23 cellular contexts compared by ENCODE assay signal in the genomic region with DNA sequence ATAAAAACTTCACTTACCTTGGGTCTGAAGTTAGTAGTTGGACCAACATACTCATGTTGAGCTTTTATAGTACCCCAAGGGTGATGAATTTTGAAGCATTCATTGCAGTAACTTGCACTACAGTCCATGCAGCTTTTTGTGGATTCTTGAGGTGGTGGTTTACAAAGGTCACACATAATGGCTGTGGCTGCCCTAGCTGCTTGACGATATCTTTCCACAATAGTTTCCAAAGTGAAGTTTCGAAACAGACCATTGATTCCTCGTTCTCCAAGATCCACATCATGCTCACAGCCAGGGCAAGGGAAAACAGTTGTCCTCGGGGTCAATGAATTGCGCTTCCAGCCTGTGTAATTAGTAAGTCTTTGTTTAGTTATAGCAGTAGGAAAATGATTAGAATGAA. TPM values are rescaled to one million over a fixed set of nuclear protein-coding genes. Genes with fewer than 3 reads are reported as not detected.
DNase-seq lines count a peak whose midpoint lies in the region; ATAC-seq and TF ChIP-seq lines count a peak whose summit lies in the region.
"Had no signal": no experiment of that assay in that cellular context is flagged by ENCODE, and none has a peak within 500 bp of the region (broad histone marks: within the 10 kb centered on the region; RNA-seq: fewer than 3 reads in every experiment).

No MANE protein-coding gene starts in this region.

- H3K36me3 ChIP-seq in left lung = no peaks in the 10 kb centered on the region
- H3K36me3 ChIP-seq: HAP-1, MG63 had no signal

- H3K27me3 ChIP-seq in left lung = no peaks in the 10 kb centered on the region

- no peaks in the 10 kb centered on the region for H3K9me3 ChIP-seq in left lung
- H3K9me3 ChIP-seq: HAP-1, MG63, SK-N-SH had no signal

- no peaks in the 10 kb centered on the region for H3K4me1 ChIP-seq in left lung
- H3K4me1 ChIP-seq: HAP-1 had no signal

- no peak overlapping the region for H3K4me3 Mint-ChIP-seq in HFFc6
- H3K4me3 Mint-ChIP-seq in activated T-cell treated with anti-CD3 and anti-CD28 coated beads, Interleukin-2, amount 50 U/mL, for 4 hours = no peak overlapping the region
- H3K4me3 Mint-ChIP-seq: CD8-positive, alpha-beta memory T cell had no signal

- peak; percentile 53 for ATAC-seq in left lung
- ATAC-seq in activated T-cell treated with anti-CD3 and anti-CD28 coated beads, Interleukin-2, amount 50 U/mL, for 4 hours = no peak
- ATAC-seq in HG03565 (IDR thresholded peaks at IDR 0.05; ENCODE audit: unreplicated experiment) = no peak

- H3K9me3 Mint-ChIP-seq in HFFc6 = peaks cover 2% of the 10 kb centered on the region; the same call in 1 of the 2 replicates
- peaks cover 5% of the 10 kb centered on the region for H3K9me3 Mint-ChIP-seq in activated T-cell treated with anti-CD3 and anti-CD28 coated beads, Interleukin-2, amount 50 U/mL, for 4 hours

- H3K4me1 Mint-ChIP-seq in HFFc6 (ENCODE audit: low read depth) = no peaks in the 10 kb centered on the region
- no peaks in the 10 kb centered on the region for H3K4me1 Mint-ChIP-seq in activated T-cell treated with anti-CD3 and anti-CD28 coated beads, Interleukin-2, amount 50 U/mL, for 4 hours (ENCODE audit: low read depth)
- H3K4me1 Mint-ChIP-seq: CD8-positive, alpha-beta memory T cell had no signal

- H3K27ac ChIP-seq in VCaP (peak overlapping the region; percentile 55), left lung (no peak overlapping the region)
- H3K27ac ChIP-seq: C4-2B, GM23248, PC-9, RWPE1 had no signal

- no peak overlapping the region for H3K4me3 ChIP-seq in left lung
- H3K4me3 ChIP-seq: GM23248, HAP-1, MG63, PC-9 had no signal

- DNase-seq in HFFc6 = peak; percentile 3
- no peak for DNase-seq in left lung
- peak; percentile 41 for DNase-seq in stromal cell of bone marrow (ENCODE audit: low read depth)
- DNase-seq in activated T-cell treated with anti-CD3 and anti-CD28 coated beads, Interleukin-2, amount 50 U/mL, for 4 hours = no peak
- no peak for DNase-seq in GOT3 (lab: John Stamatoyannopoulos, UW)
- DNase-seq: CD8-positive, alpha-beta memory T cell; GM23248; Karpas-422; MG63; NCI-H1048; NCI-H1417 treated with DMSO at 0.1 percent for 48 hours; NCI-H2029; NCI-H2227 treated with DMSO at 0.1 percent for 48 hours; NCI-H510A; NCI-H748 treated with DMSO at 0.1 percent for 48 hours; PC-9; SHP77 treated with DMSO at 0.1 percent for 48 hours; SK-N-SH had no signal

- intact Hi-C loops in left lung (cut with DNase I) = no loop called here

- H3K36me3 Mint-ChIP-seq in HFFc6 (ENCODE audit: low read depth) = no peaks in the 10 kb centered on the region
- no peaks in the 10 kb centered on the region for H3K36me3 Mint-ChIP-seq in activated T-cell treated with anti-CD3 and anti-CD28 coated beads, Interleukin-2, amount 50 U/mL, for 4 hours (ENCODE audit: insufficient read depth)

- H3K27ac Mint-ChIP-seq in HFFc6 = no peak overlapping the region
- H3K27ac Mint-ChIP-seq: CD8-positive, alpha-beta memory T cell had no signal

- H3K27me3 Mint-ChIP-seq in HFFc6 (ENCODE audit: insufficient read depth) = peaks cover 9% of the 10 kb centered on the region
- H3K27me3 Mint-ChIP-seq in activated T-cell treated with anti-CD3 and anti-CD28 coated beads, Interleukin-2, amount 50 U/mL, for 4 hours (ENCODE audit: low read depth) = peaks cover 23% of the 10 kb centered on the region

- TF ChIP-seq CTCF in HFFc6 (IDR thresholded peaks at IDR 0.05) (no peak), VCaP (conservative IDR thresholded peaks at IDR 0.05) (no peak), left lung (IDR thresholded peaks at IDR 0.05) (no peak)

RNA-seq across cellular contexts. Expression of gene TRIM36, which starts 22.7 kb away (rescaled TPM):
- under 1 TPM; 0.26 to 0.55 (median 0.36) TPM for total RNA-seq in HFFc6 (2021; fragmentation: NEBNext Ultra II Directional; extraction: Animal tissue kit (Norgen Biotek cat#: 25700))
- total RNA-seq in left lung = 1 to 10 TPM; 4.4 to 6.9 TPM
- not detected for total RNA-seq in activated T-cell treated with anti-CD3 and anti-CD28 coated beads, Interleukin-2, amount 50 U/mL, for 4 hours
- total RNA-seq: GM23248 had no signal

Comparison
In these comparisons a context has a peak if more than half of its experiments do, and no peak if none do; other contexts are left out.
1. DNase-seq: peak in HFFc6 (single experiment) and stromal cell of bone marrow (single experiment); none in left lung (0 of 2), activated T-cell treated with anti-CD3 and anti-CD28 coated beads, Interleukin-2, amount 50 U/mL, for 4 hours (single experiment) and GOT3 (single experiment).